5 cellular contexts compared by ENCODE assay signal in the genomic region with DNA sequence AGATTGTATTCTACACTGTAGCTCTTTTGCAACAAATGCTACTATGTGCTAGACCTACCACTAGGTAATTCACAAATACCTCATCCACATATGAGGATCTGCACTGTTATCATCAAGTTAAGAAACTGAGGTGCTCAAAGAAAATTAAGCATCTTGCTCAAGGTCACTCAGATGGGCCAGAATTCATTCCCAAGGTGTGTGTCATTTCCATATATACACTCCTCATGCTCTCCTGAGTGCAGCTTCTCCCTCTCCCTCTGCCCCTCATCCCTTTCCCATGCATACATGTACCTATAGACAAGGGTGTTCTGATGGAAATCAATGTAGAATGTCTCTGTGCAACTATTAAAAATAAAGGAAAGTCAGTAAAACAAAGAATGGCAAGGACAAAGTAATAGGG.
"Had no signal": no experiment of that assay in that cellular context is flagged by ENCODE, and none has a peak within 500 bp of the region (broad histone marks: within the 10 kb centered on the region; RNA-seq: fewer than 3 reads in every experiment).

No MANE protein-coding gene starts in this region.

- H2AFZ ChIP-seq: GM23248 had no signal

- H3K9ac ChIP-seq: GM23248 had no signal

- DNase-seq: GM23248, GOT3, H9, HCEC 1CT, KBM-7 had no signal

- H3K27ac ChIP-seq: GM23248 had no signal

- H3K4me3 ChIP-seq: GM23248 had no signal
